14 cellular contexts compared by ENCODE assay signal in genomic region chr7:159049266-159050025, GRCh38.
DNase-seq lines count a peak whose midpoint lies in the region; ATAC-seq and TF ChIP-seq lines count a peak whose summit lies in the region.
"Had no signal": no experiment of that assay in that cellular context is flagged by ENCODE, and none has a peak within 500 bp of the region (broad histone marks: within the 10 kb centered on the region; RNA-seq: fewer than 3 reads in every experiment).

No MANE protein-coding gene starts in this region.

- H3K27me3 ChIP-seq in BLaER1 = peaks cover 16% of the 10 kb centered on the region
- no peaks in the 10 kb centered on the region for H3K27me3 ChIP-seq in DND-41 (ENCODE audit: insufficient read depth, low read length, poor library complexity)
- no peaks in the 10 kb centered on the region for H3K27me3 ChIP-seq in neuronal stem cell (ENCODE audit: control insufficient read depth in 3 of 3, insufficient read depth in 3 of 3, low read depth in 1 of 3, low read length in 3 of 3)
- H3K27me3 ChIP-seq: gastroesophageal sphincter had no signal

- H2BK15ac ChIP-seq in neuronal stem cell (ENCODE audit: low read length) = peak overlapping the region; percentile 12

- peak overlapping the region; percentile 65 for H3K4me2 ChIP-seq in BLaER1
- H3K4me2 ChIP-seq in DND-41 (ENCODE audit: insufficient read depth, low read length) = peak overlapping the region; percentile 47
- no peak overlapping the region for H3K4me2 ChIP-seq in neuronal stem cell (ENCODE audit: insufficient read depth, low read length, poor library complexity, severe bottlenecking)
- H3K4me2 ChIP-seq: GM23338 had no signal

- H2AFZ ChIP-seq in DND-41 (ENCODE audit: low read depth, low read length) = peak overlapping the region; percentile 49
- H2AFZ ChIP-seq in neuronal stem cell (ENCODE audit: low read length) = no peak overlapping the region
- H2AFZ ChIP-seq: GM23338 had no signal

- H2AK5ac ChIP-seq in neuronal stem cell (ENCODE audit: low read depth, low read length) = peak overlapping the region; percentile 22

- no peak overlapping the region for H4K91ac ChIP-seq in neuronal stem cell (ENCODE audit: low read depth, low read length, poor library complexity)

- no CpG with 5 or more reads among the region's 15 CpGs for WGBS in neuronal stem cell (ENCODE audit: extremely low coverage in 2 of 2, insufficient read length in 2 of 2, insufficient replicate concordance in 1 of 2), 2 donors

- peaks cover 26% of the 10 kb centered on the region for H3K79me2 ChIP-seq in DND-41 (ENCODE audit: insufficient read depth, low read length)

- H3K9me3 ChIP-seq in BLaER1 (peaks cover 5% of the 10 kb centered on the region; the same call in 1 of the 2 replicates), DND-41 (ENCODE audit: insufficient read depth, low read length, severe bottlenecking) (peaks cover 19% of the 10 kb centered on the region), neuronal stem cell (replicated peaks in 1 of 2; ENCODE audit: control insufficient read depth in 2 of 2, insufficient read depth in 1 of 2, low read depth in 1 of 2, low read length in 2 of 2) (no peaks in the 10 kb centered on the region)
- H3K9me3 ChIP-seq: gastroesophageal sphincter, mucosa of descending colon had no signal

- no peak overlapping the region for H2BK120ac ChIP-seq in neuronal stem cell (ENCODE audit: low read depth, low read length)

- H4K8ac ChIP-seq in neuronal stem cell (ENCODE audit: low read depth, low read length) = no peak overlapping the region

- H3K9ac ChIP-seq in BLaER1 = peak overlapping the region; percentile 42
- H3K9ac ChIP-seq in DND-41 (ENCODE audit: low read depth, low read length) = peak overlapping the region; percentile 77
- H3K9ac ChIP-seq in neuronal stem cell (ENCODE audit: low read depth, low read length, poor library complexity) = no peak overlapping the region

- no peaks in the 10 kb centered on the region for H3K36me3 ChIP-seq in BLaER1
- H3K36me3 ChIP-seq in DND-41 (ENCODE audit: insufficient read depth, low read length) = peaks cover 26% of the 10 kb centered on the region
- no peaks in the 10 kb centered on the region for H3K36me3 ChIP-seq in neuronal stem cell (replicated peaks in 1 of 2; ENCODE audit: control insufficient read depth in 2 of 2, insufficient read depth in 2 of 2, low read length in 2 of 2)
- H3K36me3 ChIP-seq: gastroesophageal sphincter had no signal

- peak; percentile 41 for TF ChIP-seq CTCF in DND-41 (IDR thresholded peaks at IDR 0.05; ENCODE audit: borderline replicate concordance, extremely low read depth, low read length, poor library complexity, severe bottlenecking)

- H2BK12ac ChIP-seq in neuronal stem cell (ENCODE audit: low read length) = no peak overlapping the region

- H3K27ac ChIP-seq in BLaER1 = peak overlapping the region; percentile 71
- peak overlapping the region; percentile 99 for H3K27ac ChIP-seq in DND-41 (ENCODE audit: low read length)
- no peak overlapping the region for H3K27ac ChIP-seq in neuronal stem cell (replicated peaks; ENCODE audit: low read length)
- H3K27ac ChIP-seq: gastroesophageal sphincter, VCaP had no signal

- no peak overlapping the region for H3K23ac ChIP-seq in neuronal stem cell (ENCODE audit: low read depth, low read length, poor library complexity)

- no peak overlapping the region for H3K14ac ChIP-seq in neuronal stem cell (ENCODE audit: low read length)

- H2BK5ac ChIP-seq in neuronal stem cell (ENCODE audit: low read length) = no peak overlapping the region

- peak; percentile 57 for ATAC-seq in DND-41 (ENCODE audit: insufficient read depth, low read depth)
- ATAC-seq: gastroesophageal sphincter, GM23338, mucosa of descending colon had no signal

- no peaks in the 10 kb centered on the region for H3K79me1 ChIP-seq in neuronal stem cell (ENCODE audit: low read depth, low read length)

- H3K4me1 ChIP-seq in BLaER1 (peaks cover 35% of the 10 kb centered on the region), DND-41 (ENCODE audit: insufficient read depth, low read length) (peaks cover 83% of the 10 kb centered on the region), neuronal stem cell (ENCODE audit: control insufficient read depth in 2 of 2, insufficient read depth in 1 of 2, low read depth in 1 of 2, low read length in 2 of 2) (no peaks in the 10 kb centered on the region)

- H4K20me1 ChIP-seq in BLaER1 (no peaks in the 10 kb centered on the region), DND-41 (ENCODE audit: insufficient read depth, low read length) (no peaks in the 10 kb centered on the region)

- peak overlapping the region; percentile 57 for H3K18ac ChIP-seq in neuronal stem cell (ENCODE audit: low read length)

- DNase-seq in DND-41 = peak; percentile 74
- DNase-seq in RPMI8226 = peak; percentile 56
- no peak for DNase-seq in neuronal stem cell (ENCODE audit: low spot score)
- DNase-seq in NCI-H526 treated with DMSO at 0.1 percent for 48 hours (lab: John Stamatoyannopoulos, UW) = no peak
- no peak for DNase-seq in NCI-H2196 treated with DMSO at 0.1 percent for 48 hours (lab: John Stamatoyannopoulos, UW; ENCODE audit: unreplicated experiment)
- no peak for DNase-seq in GM19238 (ENCODE audit: insufficient read length, low spot score)
- DNase-seq: aorta, mucosa of descending colon, NCI-H526, SHP77 had no signal

- H3K4me3 ChIP-seq in BLaER1 (peak overlapping the region; percentile 10; the same call in 1 of the 2 replicates), DND-41 (ENCODE audit: low read depth in 1 of 2, low read length in 2 of 2) (peak overlapping the region in 1 of 2 experiments; percentile 39; a peak in 1 of 4 replicates), neuronal stem cell (ENCODE audit: low read length in 2 of 2) (no peak overlapping the region)
- H3K4me3 ChIP-seq: gastroesophageal sphincter, GM23338, mucosa of descending colon had no signal

- no peak overlapping the region for H3K4ac ChIP-seq in neuronal stem cell (ENCODE audit: low read length)

Comparison
In these comparisons a context has a peak if more than half of its experiments do, and no peak if none do; other contexts are left out.
1. DNase-seq: peak in DND-41 (single experiment) and RPMI8226 (single experiment); none in neuronal stem cell (single experiment), NCI-H526 treated with DMSO at 0.1 percent for 48 hours (single experiment), NCI-H2196 treated with DMSO at 0.1 percent for 48 hours (single experiment) and GM19238 (single experiment).